ENCODE assay signal across 20 cellular contexts in genomic region chr1:208232639-208233038, GRCh38. TPM values are rescaled to one million over a fixed set of nuclear protein-coding genes. Genes with fewer than 3 reads are reported as not detected.
A peak's percentile ranks its signal among the peaks of the same experiment; 100 is the strongest.
DNase-seq lines count a peak whose midpoint lies in the region; ATAC-seq and TF ChIP-seq lines count a peak whose summit lies in the region.
"Had no signal": no experiment of that assay in that cellular context is flagged by ENCODE, and none has a peak within 500 bp of the region (broad histone marks: within the 10 kb centered on the region; RNA-seq: fewer than 3 reads in every experiment).

No MANE protein-coding gene starts in this region.

- no peak for TF ChIP-seq POLR2A in IMR-90 (IDR thresholded peaks at IDR 0.05; ENCODE audit: low read depth, low read length)

- H3K23ac ChIP-seq in IMR-90 (ENCODE audit: low read depth, low read length), result no peak overlapping the region

- CTCF ChIA-PET in IMR-90 (lab: Yijun Ruan, JAX), result interaction anchor here (1.1 to 3.1 kb wide), 5 partner anchors 10 to 210 kb away, joined by 3 to 15 read pairs (median 3); no protein-coding TSS in a partner anchor
- CTCF ChIA-PET in A673 (lab: Charles Lee), result no interaction called here

- H4K91ac ChIP-seq in IMR-90 (ENCODE audit: insufficient read depth, low read depth, low read length), result peak overlapping the region; percentile 19; the same call in 1 of the 2 replicates

- no peak overlapping the region for H3K27ac ChIP-seq in IMR-90 (ENCODE audit: insufficient read depth, low read length)
- peak overlapping the region; percentile 45 for H3K27ac ChIP-seq in muscle layer of colon (ENCODE audit: low read depth, low read length)
- H3K27ac ChIP-seq in smooth muscle cell (ENCODE audit: low read depth), result no peak overlapping the region
- no peak overlapping the region for H3K27ac ChIP-seq in A673 (ENCODE audit: low read depth, low read length, poor library complexity, severe bottlenecking)
- H3K27ac ChIP-seq: spleen had no signal

- H3F3A ChIP-seq in smooth muscle cell (ENCODE audit: low read depth), result no peaks in the 10 kb centered on the region

- H3K4me3 Mint-ChIP-seq in chondrocyte (ENCODE audit: unreplicated experiment), result no peak overlapping the region
- H3K4me3 Mint-ChIP-seq: activated naive CD4-positive, alpha-beta T cell treated with anti-CD3 and anti-CD28 coated beads, Interleukin-2, amount 50 U/mL, for 24 hours; CD14-positive monocyte; natural killer cell treated with Interleukin-12 subunit alpha and Interleukin-12 subunit beta and Interleukin-15 and Interleukin-18, amount 100 ng/mL, for 72 hours had no signal

- peaks cover 55% of the 10 kb centered on the region for H3K79me2 ChIP-seq in smooth muscle cell (ENCODE audit: low read depth)

- peaks cover 5% of the 10 kb centered on the region for H3K36me3 Mint-ChIP-seq in chondrocyte (ENCODE audit: low read depth)
- H3K36me3 Mint-ChIP-seq: activated naive CD4-positive, alpha-beta T cell treated with anti-CD3 and anti-CD28 coated beads, Interleukin-2, amount 50 U/mL, for 24 hours; natural killer cell treated with Interleukin-12 subunit alpha and Interleukin-12 subunit beta and Interleukin-15 and Interleukin-18, amount 100 ng/mL, for 72 hours had no signal

- no peaks in the 10 kb centered on the region for H3K27me3 ChIP-seq in IMR-90 (ENCODE audit: control insufficient read depth, insufficient read depth, low read length)
- no peaks in the 10 kb centered on the region for H3K27me3 ChIP-seq in muscle layer of colon (ENCODE audit: control insufficient read depth in 1 of 2, insufficient read depth in 2 of 2, low read length in 2 of 2)
- no peaks in the 10 kb centered on the region for H3K27me3 ChIP-seq in smooth muscle cell (ENCODE audit: low read depth)
- H3K27me3 ChIP-seq in A673 (replicated peaks; ENCODE audit: insufficient read depth, low read depth, low read length, poor library complexity), result peaks cover 53% of the 10 kb centered on the region
- H3K27me3 ChIP-seq: Peyer's patch had no signal

- in situ Hi-C loops in IMR-90 (cut with MboI; ENCODE audit: low sequenced_read_pairs), result no loop called here

- H3K9me3 ChIP-seq in IMR-90 (ENCODE audit: control insufficient read depth, insufficient read depth, low read length), result no peaks in the 10 kb centered on the region
- H3K9me3 ChIP-seq in muscle layer of colon (ENCODE audit: low read length), result no peaks in the 10 kb centered on the region
- H3K9me3 ChIP-seq in smooth muscle cell (replicated peaks; ENCODE audit: low read depth), result no peaks in the 10 kb centered on the region
- H3K9me3 ChIP-seq in A673 (ENCODE audit: low read depth, low read length, poor library complexity, severe bottlenecking), result no peaks in the 10 kb centered on the region
- H3K9me3 ChIP-seq: Peyer's patch, spleen had no signal

- peak overlapping the region; percentile 83 for H2BK120ac ChIP-seq in IMR-90 (ENCODE audit: low read depth, low read length)

- no peak for TF ChIP-seq RAD21 in IMR-90 (IDR thresholded peaks at IDR 0.05; ENCODE audit: low read length)

- TF ChIP-seq CTCF in IMR-90 (conservative IDR thresholded peaks at IDR 0.05; ENCODE audit: low read depth, low read length) (no peak), chondrocyte (IDR thresholded peaks at IDR 0.05) (no peak), smooth muscle cell (IDR thresholded peaks at IDR 0.05; ENCODE audit: borderline replicate concordance, insufficient read depth, poor library complexity, severe bottlenecking) (no peak), A673 (conservative IDR thresholded peaks at IDR 0.05; ENCODE audit: low read depth, low read length) (no peak)

- H3K4me2 ChIP-seq in IMR-90 (ENCODE audit: low read depth, low read length) (no peak overlapping the region), smooth muscle cell (peak overlapping the region; percentile 38)

- H3K27me3 Mint-ChIP-seq in chondrocyte (ENCODE audit: low read depth), result no peaks in the 10 kb centered on the region

- H3K18ac ChIP-seq in IMR-90 (ENCODE audit: low read depth, low read length), result peak overlapping the region; percentile 30; the same call in 1 of the 2 replicates

- H3K4me1 Mint-ChIP-seq in chondrocyte (ENCODE audit: low read depth), result peaks cover 79% of the 10 kb centered on the region

- peak overlapping the region; percentile 66 for H2AK5ac ChIP-seq in IMR-90 (ENCODE audit: low read depth, low read length)

- no peaks in the 10 kb centered on the region for H3K9me3 Mint-ChIP-seq in chondrocyte (ENCODE audit: low read depth)
- H3K9me3 Mint-ChIP-seq: activated naive CD4-positive, alpha-beta T cell treated with anti-CD3 and anti-CD28 coated beads, Interleukin-2, amount 50 U/mL, for 24 hours; CD14-positive monocyte; natural killer cell treated with Interleukin-12 subunit alpha and Interleukin-12 subunit beta and Interleukin-15 and Interleukin-18, amount 100 ng/mL, for 72 hours had no signal

- peak overlapping the region; percentile 81 for H2BK20ac ChIP-seq in IMR-90 (ENCODE audit: low read depth, low read length)

- H2AFZ ChIP-seq in IMR-90 (replicated peaks; ENCODE audit: low read length, poor library complexity), result no peak overlapping the region
- no peak overlapping the region for H2AFZ ChIP-seq in smooth muscle cell (ENCODE audit: low read depth)

- H2AK9ac ChIP-seq in IMR-90 (replicated peaks; ENCODE audit: low read depth, low read length, poor library complexity), result no peak overlapping the region

- H3K9me1 ChIP-seq in IMR-90 (ENCODE audit: insufficient read depth, low read length), result peaks cover 27% of the 10 kb centered on the region

- H4K20me1 ChIP-seq in IMR-90 (ENCODE audit: insufficient read depth, low read length) (no peaks in the 10 kb centered on the region), smooth muscle cell (ENCODE audit: low read depth) (peaks cover 6% of the 10 kb centered on the region)

- BruUV-seq in IMR-90 (replicated peaks; lab: Mats Ljungman, UMichigan), result no TSS peak
- no TSS peak for BruUV-seq in A673 (replicated peaks; lab: Mats Ljungman, UMichigan)

- H3K4me3 ChIP-seq in IMR-90 (ENCODE audit: insufficient read depth, low read depth, low read length) (no peak overlapping the region), muscle layer of colon (ENCODE audit: low read depth in 1 of 2, low read length in 2 of 2) (no peak overlapping the region), smooth muscle cell (no peak overlapping the region), A673 (ENCODE audit: low read depth, low read length, poor library complexity, severe bottlenecking) (no peak overlapping the region)
- H3K4me3 ChIP-seq: Peyer's patch, spleen had no signal

- H2BK15ac ChIP-seq in IMR-90 (ENCODE audit: low read depth, low read length), result peak overlapping the region; percentile 70; the same call in 1 of the 3 replicates

- peak overlapping the region in 1 of 2 experiments; percentile 45; a peak in 2 of 4 replicates for H4K8ac ChIP-seq in IMR-90 (ENCODE audit: low read depth in 2 of 2, low read length in 2 of 2)

- intact Hi-C loops in IMR-90 (cut with micrococcal nuclease) (no loop called here), A673 (cut with micrococcal nuclease; ENCODE audit: unreplicated experiment) (no loop called here)

- WGBS in IMR-90 (ENCODE audit: extremely low coverage in 2 of 2, insufficient read length in 1 of 2), 2 experiments, result no CpG with 5 or more reads among the region's 3 CpGs
- 85% methylated on average over 3 of the region's 3 CpGs for WGBS in smooth muscle cell (ENCODE audit: low lambda C conversion rate)

- POLR2A ChIA-PET in IMR-90 (lab: Charles Lee; ENCODE audit: unreplicated experiment), result interaction anchor here (0.7 kb wide), 1 partner anchor 99 kb away, joined by 3 read pairs; no protein-coding TSS in a partner anchor
- POLR2A ChIA-PET in A673 (lab: Charles Lee; ENCODE audit: low non-redundant PET), result no interaction called here

- H3K56ac ChIP-seq in IMR-90 (ENCODE audit: extremely low read depth, insufficient read depth, low read length), result no peak overlapping the region

- dilution Hi-C loops in IMR-90 (cut with HindIII; ENCODE audit: low sequenced_read_pairs, unreplicated experiment), result no loop called here

- peak overlapping the region; percentile 45 for H3K27ac Mint-ChIP-seq in chondrocyte (ENCODE audit: unreplicated experiment)
- H3K27ac Mint-ChIP-seq: activated naive CD4-positive, alpha-beta T cell treated with anti-CD3 and anti-CD28 coated beads, Interleukin-2, amount 50 U/mL, for 24 hours; CD14-positive monocyte; natural killer cell treated with Interleukin-12 subunit alpha and Interleukin-12 subunit beta and Interleukin-15 and Interleukin-18, amount 100 ng/mL, for 72 hours had no signal

- H4K5ac ChIP-seq in IMR-90 (ENCODE audit: low read depth, low read length), result no peak overlapping the region; the same call in 1 of the 2 replicates

- H3K14ac ChIP-seq in IMR-90 (replicated peaks; ENCODE audit: low read depth, low read length), result peak overlapping the region; percentile 14; the same call in 1 of the 2 replicates

- peaks cover 0 to 56% of the 10 kb centered on the region in 2 experiments; a peak in 3 of 4 replicates for H3K79me1 ChIP-seq in IMR-90 (ENCODE audit: low read depth in 1 of 2, low read length in 2 of 2)

- no peak for DNase-seq in IMR-90
- no peak for DNase-seq in chondrocyte (ENCODE audit: low spot score)
- DNase-seq in smooth muscle cell (lab: John Stamatoyannopoulos, UW; ENCODE audit: unreplicated experiment), result no peak
- no peak for DNase-seq in effector CD8-positive, alpha-beta T cell (lab: John Stamatoyannopoulos, UW)
- no peak for DNase-seq in left lobe of liver (ENCODE audit: low spot score)
- DNase-seq in A673 (ENCODE audit: low spot score), result no peak
- DNase-seq: activated CD4-positive, alpha-beta T cell treated with anti-CD3 and anti-CD28 coated beads for 48 hours; foreskin melanocyte; mammary epithelial cell; NK-92 treated with Interleukin-12 subunit alpha and Interleukin-12 subunit beta, amount 100 ng/mL, for 24 hours; Peyer's patch; spleen; stimulated activated CD4-positive, alpha-beta T cell treated with anti-CD3 and anti-CD28 coated beads, Interleukin-4, amount 100 ng/mL, for 1 hour; stimulated activated naive CD4-positive, alpha-beta T cell; T-helper 2 cell had no signal

- no peak overlapping the region for H2BK5ac ChIP-seq in IMR-90 (ENCODE audit: low read depth, low read length, poor library complexity, severe bottlenecking)

- ATAC-seq in IMR-90 (ENCODE audit: low read depth), result no peak
- no peak for ATAC-seq in HG03571 (IDR thresholded peaks at IDR 0.05; ENCODE audit: unreplicated experiment)
- ATAC-seq in left lobe of liver, result no peak
- ATAC-seq: natural killer cell treated with Interleukin-12 subunit alpha and Interleukin-12 subunit beta and Interleukin-15 and Interleukin-18, amount 100 ng/mL, for 72 hours had no signal

- H3K36me3 ChIP-seq in IMR-90 (ENCODE audit: control insufficient read depth, insufficient read depth, low read length) (no peaks in the 10 kb centered on the region), muscle layer of colon (ENCODE audit: insufficient read depth, low read length) (no peaks in the 10 kb centered on the region), smooth muscle cell (ENCODE audit: low read depth) (no peaks in the 10 kb centered on the region), A673 (ENCODE audit: insufficient read depth, low read length, poor library complexity, severe bottlenecking) (no peaks in the 10 kb centered on the region)
- H3K36me3 ChIP-seq: Peyer's patch, spleen had no signal

- H3K4me1 ChIP-seq in IMR-90 (ENCODE audit: control insufficient read depth, insufficient read depth, low read length) (peaks cover 37% of the 10 kb centered on the region), muscle layer of colon (ENCODE audit: insufficient read depth, low read length) (peaks cover 75% of the 10 kb centered on the region), smooth muscle cell (ENCODE audit: low read depth) (peaks cover 40% of the 10 kb centered on the region), A673 (ENCODE audit: insufficient read depth, low read length, poor library complexity, severe bottlenecking) (no peaks in the 10 kb centered on the region)

- H3K4ac ChIP-seq in IMR-90 (ENCODE audit: low read depth, low read length), result peak overlapping the region; percentile 67

- H3K9ac ChIP-seq in IMR-90 (ENCODE audit: low read depth, low read length), result no peak overlapping the region
- no peak overlapping the region for H3K9ac ChIP-seq in muscle layer of colon (ENCODE audit: low read length)
- H3K9ac ChIP-seq in smooth muscle cell (ENCODE audit: low read depth), result no peak overlapping the region

RNA-seq across cellular contexts. Expression of gene PLXNA2, which starts 11.5 kb away (rescaled TPM):
- total RNA-seq in IMR-90 (2012; rRNA removed), result 0.56 and 0.72 TPM in 2 replicates
- polyA plus RNA-seq in IMR-90 (2012; rRNA removed), result 1.1 and 1.2 TPM in 2 replicates
- 0.45 and 0.59 TPM in 2 replicates for polyA plus RNA-seq in IMR-90 (2012; cell fraction: cytosol; rRNA removed)
- polyA plus RNA-seq in IMR-90 (2012; cell fraction: nucleus; rRNA removed; ENCODE audit: low replicate concordance), result 3.2 and 3.3 TPM in 2 replicates
- 22.0 to 37.9 TPM (median 24.9 TPM) in 3 replicates for total RNA-seq in chondrocyte
- total RNA-seq in smooth muscle cell, result 8.2 and 12.0 TPM in 2 replicates
- polyA plus RNA-seq in smooth muscle cell, result 8.7 and 15.7 TPM in 2 replicates
- 9.3 TPM for total RNA-seq in left lobe of liver
- total RNA-seq in A673 (2021), result 0.06 TPM in 1 of 2 replicates, not detected in the other
